Comparison of ENCODE assay signal across 8 cellular contexts in the genomic region with DNA sequence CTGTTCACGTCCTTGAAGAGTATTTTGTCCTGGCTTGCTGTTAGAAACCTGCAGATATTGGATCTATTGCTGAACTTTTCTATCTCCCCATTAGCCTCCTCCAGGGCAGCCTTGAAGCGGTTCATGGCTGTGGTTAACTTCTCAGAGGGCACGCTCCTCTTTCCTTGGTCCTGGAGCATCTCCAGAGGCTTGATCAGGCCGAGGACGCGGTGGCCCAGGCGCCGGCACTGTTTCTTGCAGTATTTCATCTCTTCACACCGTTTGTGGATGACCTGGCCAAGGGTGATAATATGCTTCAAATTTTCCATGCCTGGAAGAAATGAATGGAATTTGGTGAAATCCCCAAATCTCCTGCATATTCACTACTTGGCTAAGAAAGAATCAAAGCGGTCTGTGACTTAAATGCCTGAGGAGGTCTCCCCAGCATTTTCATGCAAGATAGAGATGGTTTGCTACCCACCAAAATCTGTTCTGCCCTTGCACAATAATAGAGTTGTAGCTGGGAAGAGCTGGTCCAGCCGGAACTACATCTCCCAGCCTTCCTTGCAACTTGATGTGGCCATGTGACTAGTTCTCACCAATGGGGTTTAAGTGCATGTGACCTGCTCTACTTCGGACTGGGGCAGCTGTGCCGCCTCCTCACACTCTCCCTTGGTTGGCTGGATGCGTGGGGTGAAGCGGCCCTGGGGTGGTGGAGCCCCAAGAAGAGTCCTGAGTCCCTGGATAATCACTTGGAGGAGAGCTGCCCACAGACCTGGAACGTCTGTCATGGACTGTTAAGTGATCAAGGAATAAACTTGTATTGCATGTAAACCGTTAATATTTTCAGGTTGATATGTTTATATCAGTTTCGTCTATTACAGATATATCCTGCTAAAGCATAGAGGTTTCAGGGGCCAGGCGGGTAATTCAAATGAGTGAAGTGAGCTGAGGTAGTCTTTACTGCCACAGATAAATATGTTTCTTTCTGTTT. TPM values are rescaled to one million over a fixed set of nuclear protein-coding genes. Genes with fewer than 3 reads are reported as not detected.
DNase-seq lines count a peak whose midpoint lies in the region; ATAC-seq and TF ChIP-seq lines count a peak whose summit lies in the region.

No MANE protein-coding gene starts in this region.

- WGBS in testis, 2 donors: 32 to 44% methylated on average over 15 to 19 of the region's 19 CpGs

- H3K4me2 ChIP-seq in GM23338 (peak overlapping the region; percentile 61), Karpas-422 (ENCODE audit: low read depth, low read length, poor library complexity, severe bottlenecking) (peak overlapping the region; percentile 77), neural cell (ENCODE audit: low read length) (peak overlapping the region; percentile 69)

- peak overlapping the region; percentile 82 for H3K4me3 Mint-ChIP-seq in GM23338

- H3K4me1 ChIP-seq in GM23338 (ENCODE audit: insufficient read depth) (peaks cover 10% of the 10 kb centered on the region; the same call in 1 of the 2 replicates), Karpas-422 (ENCODE audit: low read length) (peaks cover 33% of the 10 kb centered on the region), foreskin keratinocyte (peaks cover 6% of the 10 kb centered on the region), testis (peaks cover 11% of the 10 kb centered on the region)

- no peaks in the 10 kb centered on the region for H3K9me2 ChIP-seq in GM23338 (ENCODE audit: insufficient read depth)
- no peaks in the 10 kb centered on the region for H3K9me2 ChIP-seq in Karpas-422 (replicated peaks; ENCODE audit: insufficient read depth, low read length)
- no peaks in the 10 kb centered on the region for H3K9me2 ChIP-seq in neural cell (ENCODE audit: insufficient read depth, low read length)

- ATAC-seq in GM23338: peak; percentile 93
- peak; percentile 93 for ATAC-seq in foreskin keratinocyte

- H2AFZ ChIP-seq in GM23338 (no peak overlapping the region), Karpas-422 (ENCODE audit: low read length) (peak overlapping the region; percentile 97), neural cell (ENCODE audit: low read depth, low read length) (peak overlapping the region; percentile 37)

- H3F3A ChIP-seq in GM23338 (replicated peaks; ENCODE audit: low read depth) (0 out of 2 replicates have a peak, but pooled peaks cover 2% of the 10 kb centered on the region), neural cell (ENCODE audit: insufficient read depth, low read length, poor library complexity, severe bottlenecking) (no peaks in the 10 kb centered on the region)

- no peak for TF ChIP-seq RAD21 in neural cell (conservative IDR thresholded peaks at IDR 0.05)

- H3K27ac ChIP-seq in GM23338 (ENCODE audit: low read depth): no peak overlapping the region
- H3K27ac ChIP-seq in Karpas-422 (ENCODE audit: low read length): no peak overlapping the region
- H3K27ac ChIP-seq in foreskin keratinocyte: no peak overlapping the region
- no peak overlapping the region for H3K27ac ChIP-seq in neural cell (ENCODE audit: low read length)
- no peak overlapping the region for H3K27ac ChIP-seq in testis

- H3K9me3 ChIP-seq in Karpas-422 (ENCODE audit: low read length): no peaks in the 10 kb centered on the region
- no peaks in the 10 kb centered on the region for H3K9me3 ChIP-seq in neural cell (ENCODE audit: low read length)
- H3K9me3 ChIP-seq in testis: no peaks in the 10 kb centered on the region

- no peak for TF ChIP-seq POLR2A in testis (IDR thresholded peaks at IDR 0.05)

- peak overlapping the region; percentile 64; the same call in 1 of the 2 replicates for H3K27ac Mint-ChIP-seq in GM23338

- peaks cover 8% of the 10 kb centered on the region; the same call in 2 of the 3 replicates for H3K4me1 Mint-ChIP-seq in GM23338

- H3K9me3 Mint-ChIP-seq in GM23338: no peaks in the 10 kb centered on the region

- peak overlapping the region; percentile 42 for H3K4me3 ChIP-seq in GM23338
- H3K4me3 ChIP-seq in Karpas-422 (ENCODE audit: low read length): peak overlapping the region; percentile 59
- H3K4me3 ChIP-seq in neural cell (ENCODE audit: low read length): peak overlapping the region; percentile 64
- H3K4me3 ChIP-seq in testis: peak overlapping the region; percentile 38 to 43

- H3K79me2 ChIP-seq in GM23338 (replicated peaks; ENCODE audit: insufficient read depth) (no peaks in the 10 kb centered on the region), Karpas-422 (ENCODE audit: low read length) (no peaks in the 10 kb centered on the region), neural cell (replicated peaks; ENCODE audit: insufficient read depth, low read length) (no peaks in the 10 kb centered on the region)

- H3K9ac ChIP-seq in Karpas-422 (ENCODE audit: low read length): peak overlapping the region; percentile 49
- H3K9ac ChIP-seq in neural cell (ENCODE audit: low read length): no peak overlapping the region

- peaks cover 6% of the 10 kb centered on the region; the same call in 1 of the 2 replicates for H3K36me3 ChIP-seq in GM23338 (ENCODE audit: insufficient read depth)
- H3K36me3 ChIP-seq in Karpas-422 (ENCODE audit: insufficient read depth, low read length): no peaks in the 10 kb centered on the region
- H3K36me3 ChIP-seq in neural cell (ENCODE audit: insufficient read depth, low read length): no peaks in the 10 kb centered on the region
- H3K36me3 ChIP-seq in testis (ENCODE audit: low read depth, missing control alignments): no peaks in the 10 kb centered on the region

- DNase-seq in ELR (ENCODE audit: low read depth): peak; percentile 87
- peak; percentile 94 for DNase-seq in GM23338 (ENCODE audit: low spot score)
- DNase-seq in Karpas-422: peak; percentile 92
- peak; percentile 71 for DNase-seq in RPMI8226
- DNase-seq in activated T-helper 9 cell treated with anti-CD3 and anti-CD28 coated beads, Interleukin-2, amount 50 U/mL, for 16 hours (ENCODE audit: low read depth): peak; percentile 28
- peak in 1 of 2 donors; percentile 83 for DNase-seq in foreskin keratinocyte
- peak; percentile 96 for DNase-seq in testis

- peaks cover 16% of the 10 kb centered on the region for H3K27me3 Mint-ChIP-seq in GM23338 (ENCODE audit: insufficient read depth, low read depth, poor library complexity)

- H3K27me3 ChIP-seq in GM23338 (ENCODE audit: insufficient read depth): peaks cover 9% of the 10 kb centered on the region; the same call in 1 of the 2 replicates
- no peaks in the 10 kb centered on the region for H3K27me3 ChIP-seq in Karpas-422 (ENCODE audit: low read length)
- no peaks in the 10 kb centered on the region for H3K27me3 ChIP-seq in foreskin keratinocyte
- peaks cover 13% of the 10 kb centered on the region for H3K27me3 ChIP-seq in neural cell (ENCODE audit: insufficient read depth, low read depth, low read length)
- H3K27me3 ChIP-seq in testis: no peaks in the 10 kb centered on the region

- intact Hi-C loops in testis (cut with DNase I; ENCODE audit: low total_unique reads): no loop called here

- TF ChIP-seq CTCF in GM23338 (conservative IDR thresholded peaks at IDR 0.05; ENCODE audit: low read depth in 2 of 2): no peak
- no peak for TF ChIP-seq CTCF in foreskin keratinocyte (conservative IDR thresholded peaks at IDR 0.05)
- TF ChIP-seq CTCF in neural cell (IDR thresholded peaks at IDR 0.05; ENCODE audit: poor library complexity, severe bottlenecking): no peak
- no peak for TF ChIP-seq CTCF in testis (IDR thresholded peaks at IDR 0.05)

- H3K36me3 Mint-ChIP-seq in GM23338 (ENCODE audit: low read depth): peaks cover under 1% of the 10 kb centered on the region; the same call in 2 of the 3 replicates

- H4K20me1 ChIP-seq in GM23338 (replicated peaks; ENCODE audit: insufficient read depth) (no peaks in the 10 kb centered on the region), Karpas-422 (ENCODE audit: insufficient read depth, low read depth, low read length) (no peaks in the 10 kb centered on the region), neural cell (ENCODE audit: insufficient read depth) (no peaks in the 10 kb centered on the region)

- no peak for TF ChIP-seq EP300 in neural cell (conservative IDR thresholded peaks at IDR 0.05; ENCODE audit: poor library complexity, severe bottlenecking)

TF ChIP-seq in GM23338, 12 proteins besides CTCF, POLR2A, EP300 and RAD21 (continues in another document):
- TF ChIP-seq JUNB (IDR thresholded peaks at IDR 0.05; ENCODE audit: unreplicated experiment): no peak

RNA-seq across cellular contexts. Expression of gene MLKL, which starts 4.9 kb away (rescaled TPM):
- total RNA-seq in GM23338 (2014; rRNA removed; shearing (Covaris generic)): 7.5 and 9.7 TPM in 2 replicates
- polyA plus RNA-seq in GM23338 (2016; fragmentation: Nextera tagmentation; extraction: Ambion mirVana): 5.1 and 6.2 TPM in 2 replicates
- 2.2 and 4.7 TPM in 2 replicates for total RNA-seq in Karpas-422 (2014; rRNA removed; shearing (Covaris generic); ENCODE audit: low replicate concordance)
- 19.8 and 23.6 TPM in 2 replicates for total RNA-seq in foreskin keratinocyte
- 14.0 and 14.4 TPM in 2 replicates for polyA plus RNA-seq in foreskin keratinocyte
- not detected in 2 replicates for polyA plus RNA-seq in neural cell
- not detected in 2 replicates for polyA minus RNA-seq in neural cell
- total RNA-seq in testis: 1 to 10 TPM; 3.5 to 4.5 TPM
- polyA plus RNA-seq in testis (ENCODE audit: insufficient read depth, low read depth, low replicate concordance): 4.8 TPM

RNA-seq across cellular contexts. Expression of gene RFWD3, which starts 29.1 kb away (rescaled TPM):
- 105 and 113 TPM in 2 replicates for total RNA-seq in GM23338 (2014; rRNA removed; shearing (Covaris generic))
- 27.6 and 28.1 TPM in 2 replicates for polyA plus RNA-seq in GM23338 (2016; fragmentation: Nextera tagmentation; extraction: Ambion mirVana)
- total RNA-seq in Karpas-422 (2014; rRNA removed; shearing (Covaris generic); ENCODE audit: low replicate concordance): 25.4 and 36.3 TPM in 2 replicates
- total RNA-seq in foreskin keratinocyte: 40.4 and 45.0 TPM in 2 replicates
- polyA plus RNA-seq in foreskin keratinocyte: 10.2 and 15.2 TPM in 2 replicates
- polyA plus RNA-seq in neural cell: 10.7 and 15.5 TPM in 2 replicates
- 21.1 and 24.1 TPM in 2 replicates for polyA minus RNA-seq in neural cell
- total RNA-seq in testis: 100 to 1,000 TPM in 1 of 2 donors, 10 to 100 TPM in 1; 66.8 to 100 TPM
- 57.2 TPM for polyA plus RNA-seq in testis (ENCODE audit: insufficient read depth, low read depth, low replicate concordance)
